In the genomic region with DNA sequence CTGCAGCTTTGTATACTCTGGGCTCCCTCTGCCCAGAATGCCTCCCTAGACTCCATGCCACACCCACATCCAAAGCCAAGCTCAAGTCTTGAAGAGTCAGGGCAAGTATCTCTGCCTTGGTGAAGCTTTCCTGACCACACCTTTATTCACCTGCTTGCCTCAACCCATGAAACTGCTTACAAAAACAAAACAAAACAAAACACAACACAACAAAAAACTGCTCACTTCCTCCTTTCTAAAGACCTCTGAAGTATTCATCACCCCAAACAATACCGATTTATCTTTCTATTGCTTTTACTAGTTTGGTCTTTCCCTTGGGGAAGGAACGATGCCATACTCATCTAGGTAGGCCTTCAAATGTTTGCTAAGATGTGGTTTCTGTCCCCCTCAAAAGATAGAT, we compare ENCODE assay signal across 19 cellular contexts.
"Had no signal": no experiment of that assay in that cellular context is flagged by ENCODE, and none has a peak within 500 bp of the region (broad histone marks: within the 10 kb centered on the region; RNA-seq: fewer than 3 reads in every experiment).

No MANE protein-coding gene starts in this region.

- H3K27me3 Mint-ChIP-seq: activated CD4-positive, alpha-beta T cell treated with anti-CD3 and anti-CD28 coated beads for 36 hours; memory B cell; naive thymus-derived CD8-positive, alpha-beta T cell; stimulated activated naive CD8-positive, alpha-beta T cell treated with anti-CD3 and anti-CD28 coated beads, Interleukin-15, amount 100 ng/mL, for 72 hours had no signal

- H3K4me3 Mint-ChIP-seq: activated CD4-positive, alpha-beta T cell treated with anti-CD3 and anti-CD28 coated beads for 36 hours; activated CD8-positive, alpha-beta T cell treated with anti-CD3 and anti-CD28 coated beads, Interleukin-2, amount 10 ng/mL, durations not matched to agents 7 days and 5 days; activated naive CD4-positive, alpha-beta T cell treated with anti-CD3 and anti-CD28 coated beads for 36 hours; memory B cell; naive thymus-derived CD8-positive, alpha-beta T cell; stimulated activated naive CD8-positive, alpha-beta T cell treated with anti-CD3 and anti-CD28 coated beads, Interleukin-15, amount 100 ng/mL, for 72 hours had no signal

- H3K27me3 ChIP-seq: esophagus squamous epithelium, pancreas, upper lobe of right lung had no signal

- H3K9me3 Mint-ChIP-seq: activated naive CD4-positive, alpha-beta T cell treated with anti-CD3 and anti-CD28 coated beads for 36 hours; activated T-helper 2 cell treated with anti-CD3 and anti-CD28 coated beads, Interferon-gamma antibody, Interleukin-2, Interleukin-4, amounts not matched to agents 10 μg/mL and 5 μg/mL and 100 μg/mL, durations not matched to agents 14 hours and 24 hours and 36 hours; memory B cell; naive thymus-derived CD8-positive, alpha-beta T cell; stimulated activated naive CD8-positive, alpha-beta T cell treated with anti-CD3 and anti-CD28 coated beads, Interleukin-15, amount 100 ng/mL, for 72 hours had no signal

- H3K27ac ChIP-seq: esophagus squamous epithelium, left ventricle myocardium inferior, pancreas, upper lobe of right lung had no signal

- DNase-seq: activated CD4-positive, alpha-beta T cell treated with anti-CD3 and anti-CD28 coated beads for 36 hours; activated CD8-positive, alpha-beta memory T cell treated with anti-CD3 and anti-CD28 coated beads, Interleukin-2, amount 50 U/mL, for 48 hours; activated CD8-positive, alpha-beta T cell treated with anti-CD3 and anti-CD28 coated beads, Interleukin-2, amount 10 ng/mL, durations not matched to agents 7 days and 5 days; activated naive CD4-positive, alpha-beta T cell treated with anti-CD3 and anti-CD28 coated beads for 36 hours; esophagus squamous epithelium; hippocampal formation; kidney; left ventricle myocardium inferior; mucosa of descending colon; naive thymus-derived CD8-positive, alpha-beta T cell; pancreas; stimulated activated naive CD8-positive, alpha-beta T cell treated with anti-CD3 and anti-CD28 coated beads, Interleukin-15, amount 100 ng/mL, for 72 hours; upper lobe of right lung had no signal

- H3K9me3 ChIP-seq: esophagus squamous epithelium, left ventricle myocardium inferior, mucosa of descending colon, pancreas, upper lobe of right lung had no signal

- ATAC-seq: activated CD4-positive, alpha-beta T cell treated with anti-CD3 and anti-CD28 coated beads for 36 hours; activated CD8-positive, alpha-beta T cell treated with anti-CD3 and anti-CD28 coated beads, Interleukin-2, amount 10 ng/mL, durations not matched to agents 7 days and 5 days; mucosa of descending colon; naive thymus-derived CD8-positive, alpha-beta T cell; pancreas; sciatic nerve; stimulated activated naive CD8-positive, alpha-beta T cell treated with anti-CD3 and anti-CD28 coated beads, Interleukin-15, amount 100 ng/mL, for 72 hours; upper lobe of right lung had no signal

- H3K27ac Mint-ChIP-seq: activated CD8-positive, alpha-beta T cell treated with anti-CD3 and anti-CD28 coated beads, Interleukin-2, amount 10 ng/mL, durations not matched to agents 7 days and 5 days; activated naive CD4-positive, alpha-beta T cell treated with anti-CD3 and anti-CD28 coated beads for 36 hours; activated T-helper 2 cell treated with anti-CD3 and anti-CD28 coated beads, Interferon-gamma antibody, Interleukin-2, Interleukin-4, amounts not matched to agents 10 μg/mL and 5 μg/mL and 100 μg/mL, durations not matched to agents 14 hours and 24 hours and 36 hours; memory B cell; stimulated activated naive CD8-positive, alpha-beta T cell treated with anti-CD3 and anti-CD28 coated beads, Interleukin-15, amount 100 ng/mL, for 72 hours had no signal

- H3K4me1 ChIP-seq: left ventricle myocardium inferior, upper lobe of right lung had no signal

- FAIRE-seq: astrocyte, bronchial epithelial cell, endometrium, kidney had no signal

- H3K4me3 ChIP-seq: esophagus squamous epithelium, left ventricle myocardium inferior, mucosa of descending colon, pancreas, upper lobe of right lung had no signal

- H3K4me1 Mint-ChIP-seq: activated CD4-positive, alpha-beta T cell treated with anti-CD3 and anti-CD28 coated beads for 36 hours had no signal
